2 cellular contexts compared by ENCODE assay signal in the genomic region with DNA sequence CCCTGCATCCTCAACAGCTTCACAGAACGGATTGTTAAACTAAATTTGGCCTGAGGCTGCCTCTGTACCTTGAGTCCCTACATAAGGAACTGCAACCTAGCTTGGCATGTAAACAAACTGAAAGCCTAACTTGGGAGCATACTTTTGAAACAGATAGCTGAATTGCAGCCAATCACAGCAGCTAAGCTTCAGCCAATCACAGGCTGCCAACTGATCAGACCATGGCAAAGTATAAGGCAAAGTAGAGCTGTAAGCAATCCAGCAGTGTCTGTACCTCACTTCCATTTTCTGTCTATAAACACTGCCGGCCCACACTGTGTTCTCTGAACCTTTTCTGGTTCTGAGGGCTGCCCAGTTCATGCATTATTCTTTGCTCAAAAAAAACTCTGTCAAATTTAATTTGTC.
TF ChIP-seq lines count a peak whose summit lies in the region.

No MANE protein-coding gene starts in this region.

TF ChIP-seq in GM12878, 131 proteins besides CTCF, POLR2A, EP300 and RAD21:
- no peak for TF ChIP-seq NFIC (IDR thresholded peaks at IDR 0.05; ENCODE audit: low read depth, low read length)
- TF ChIP-seq, protein P1, sequence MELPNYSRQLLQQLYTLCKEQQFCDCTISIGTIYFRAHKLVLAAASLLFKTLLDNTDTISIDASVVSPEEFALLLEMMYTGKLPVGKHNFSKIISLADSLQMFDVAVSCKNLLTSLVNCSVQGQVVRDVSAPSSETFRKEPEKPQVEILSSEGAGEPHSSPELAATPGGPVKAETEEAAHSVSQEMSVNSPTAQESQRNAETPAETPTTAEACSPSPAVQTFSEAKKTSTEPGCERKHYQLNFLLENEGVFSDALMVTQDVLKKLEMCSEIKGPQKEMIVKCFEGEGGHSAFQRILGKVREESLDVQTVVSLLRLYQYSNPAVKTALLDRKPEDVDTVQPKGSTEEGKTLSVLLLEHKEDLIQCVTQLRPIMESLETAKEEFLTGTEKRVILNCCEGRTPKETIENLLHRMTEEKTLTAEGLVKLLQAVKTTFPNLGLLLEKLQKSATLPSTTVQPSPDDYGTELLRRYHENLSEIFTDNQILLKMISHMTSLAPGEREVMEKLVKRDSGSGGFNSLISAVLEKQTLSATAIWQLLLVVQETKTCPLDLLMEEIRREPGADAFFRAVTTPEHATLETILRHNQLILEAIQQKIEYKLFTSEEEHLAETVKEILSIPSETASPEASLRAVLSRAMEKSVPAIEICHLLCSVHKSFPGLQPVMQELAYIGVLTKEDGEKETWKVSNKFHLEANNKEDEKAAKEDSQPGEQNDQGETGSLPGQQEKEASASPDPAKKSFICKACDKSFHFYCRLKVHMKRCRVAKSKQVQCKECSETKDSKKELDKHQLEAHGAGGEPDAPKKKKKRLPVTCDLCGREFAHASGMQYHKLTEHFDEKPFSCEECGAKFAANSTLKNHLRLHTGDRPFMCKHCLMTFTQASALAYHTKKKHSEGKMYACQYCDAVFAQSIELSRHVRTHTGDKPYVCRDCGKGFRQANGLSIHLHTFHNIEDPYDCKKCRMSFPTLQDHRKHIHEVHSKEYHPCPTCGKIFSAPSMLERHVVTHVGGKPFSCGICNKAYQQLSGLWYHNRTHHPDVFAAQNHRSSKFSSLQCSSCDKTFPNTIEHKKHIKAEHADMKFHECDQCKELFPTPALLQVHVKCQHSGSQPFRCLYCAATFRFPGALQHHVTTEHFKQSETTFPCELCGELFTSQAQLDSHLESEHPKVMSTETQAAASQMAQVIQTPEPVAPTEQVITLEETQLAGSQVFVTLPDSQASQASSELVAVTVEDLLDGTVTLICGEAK (IDR thresholded peaks at IDR 0.05; ENCODE audit: borderline replicate concordance): no peak

TF ChIP-seq in HEK293T, 16 proteins besides CTCF, POLR2A, EP300 and RAD21:
- TF ChIP-seq L3MBTL2 (conservative IDR thresholded peaks at IDR 0.05) (no peak), SP1 (IDR thresholded peaks at IDR 0.05) (no peak), FOXA1 (IDR thresholded peaks at IDR 0.05) (no peak), HDGF (IDR thresholded peaks at IDR 0.05; ENCODE audit: borderline replicate concordance) (no peak)
TF ChIP-seq in HEK293T: peak in this region for 0.
